Comparison of ENCODE assay signal across 20 cellular contexts in genomic region chr1:7476402-7476801, GRCh38.
DNase-seq lines count a peak whose midpoint lies in the region; FAIRE-seq and TF ChIP-seq lines count a peak whose summit lies in the region.
"Had no signal": no experiment of that assay in that cellular context is flagged by ENCODE, and none has a peak within 500 bp of the region (broad histone marks: within the 10 kb centered on the region; RNA-seq: fewer than 3 reads in every experiment).

No MANE protein-coding gene starts in this region.

- no peak overlapping the region for H3K9ac ChIP-seq in trophoblast cell (ENCODE audit: low read length)
- H3K9ac ChIP-seq: BLaER1 had no signal

- DNase-seq in RWPE1 (ENCODE audit: low spot score) (no peak), bronchial epithelial cell (ENCODE audit: low read depth) (no peak), trophoblast cell (no peak), NCI-H1417 treated with DMSO at 0.1 percent for 48 hours (lab: John Stamatoyannopoulos, UW) (no peak), DMS153 (lab: John Stamatoyannopoulos, UW) (no peak), SJCRH30 (no peak)
- DNase-seq: CD4-positive, CD25-positive, alpha-beta regulatory T cell; CD8-positive, alpha-beta T cell; DMS 273 treated with DMSO at 0.1 percent for 48 hours; DMS53; GF-D8; GOT3; HFFc6 had no signal

- no peak overlapping the region for H4K8ac ChIP-seq in trophoblast cell (ENCODE audit: low read depth, low read length)

- no peak overlapping the region for H3K4ac ChIP-seq in trophoblast cell (ENCODE audit: low read depth, low read length)

- H3K9me3 ChIP-seq in trophoblast cell (ENCODE audit: insufficient read depth, low read depth, low read length) (peaks cover 8% of the 10 kb centered on the region), SJCRH30 (replicated peaks) (no peaks in the 10 kb centered on the region)
- H3K9me3 ChIP-seq: BLaER1, HAP-1 had no signal

- H3K4me3 ChIP-seq in bronchial epithelial cell (ENCODE audit: low read depth, low read length) (no peak overlapping the region), trophoblast cell (ENCODE audit: low read depth, low read length) (peak overlapping the region; percentile 18), SJCRH30 (no peak overlapping the region)
- H3K4me3 ChIP-seq: BLaER1, HAP-1 had no signal

- H3K79me2 ChIP-seq in trophoblast cell (ENCODE audit: control insufficient read depth, insufficient read depth, low read length, poor library complexity): no peaks in the 10 kb centered on the region

- WGBS in trophoblast cell (ENCODE audit: extremely low coverage, insufficient coverage, insufficient read length): no CpG with 5 or more reads among the region's 2 CpGs

- H3K23ac ChIP-seq in trophoblast cell (ENCODE audit: low read length): no peak overlapping the region

- peaks cover 7% of the 10 kb centered on the region for H3K27me3 ChIP-seq in bronchial epithelial cell (ENCODE audit: control insufficient read depth, insufficient read depth, low read length)
- no peaks in the 10 kb centered on the region for H3K27me3 ChIP-seq in trophoblast cell (ENCODE audit: insufficient read depth, low read length)
- no peaks in the 10 kb centered on the region; the same call in 1 of the 2 replicates for H3K27me3 ChIP-seq in SJCRH30
- H3K27me3 ChIP-seq: BLaER1 had no signal

- H3K27ac ChIP-seq in RWPE1 (peak overlapping the region; percentile 54; the same call in 1 of the 2 replicates), trophoblast cell (ENCODE audit: low read depth, low read length) (no peak overlapping the region), SJCRH30 (no peak overlapping the region)
- H3K27ac ChIP-seq: BLaER1, C4-2B had no signal

- H4K91ac ChIP-seq in trophoblast cell (ENCODE audit: low read depth, low read length): no peak overlapping the region

- H4K12ac ChIP-seq in trophoblast cell (ENCODE audit: low read depth, low read length): no peak overlapping the region

- H2BK5ac ChIP-seq in trophoblast cell (ENCODE audit: low read depth, low read length, poor library complexity): no peak overlapping the region

- CTCF ChIA-PET in RWPE1 (lab: Yijun Ruan, JAX): no interaction called here

- H2BK120ac ChIP-seq in trophoblast cell (ENCODE audit: insufficient read depth, low read length, poor library complexity): no peak overlapping the region

- POLR2A ChIA-PET in RWPE1 (lab: Yijun Ruan, JAX; ENCODE audit: low non-redundant PET): no interaction called here

- no peak overlapping the region for H3K18ac ChIP-seq in trophoblast cell (ENCODE audit: low read length)

- H3K79me1 ChIP-seq in trophoblast cell (ENCODE audit: low read length): peaks cover 3% of the 10 kb centered on the region

- no peak overlapping the region for H2BK12ac ChIP-seq in trophoblast cell (ENCODE audit: low read length)

- TF ChIP-seq CTCF in RWPE1 (conservative IDR thresholded peaks at IDR 0.05; ENCODE audit: low read depth): no peak
- TF ChIP-seq CTCF in bronchial epithelial cell (IDR thresholded peaks at IDR 0.05; ENCODE audit: insufficient read depth, low read length, severe bottlenecking): no peak

- H3K4me1 ChIP-seq in trophoblast cell (ENCODE audit: control insufficient read depth in 1 of 2, insufficient read depth in 2 of 2, low read length in 2 of 2) (peaks cover 6 to 12% of the 10 kb centered on the region in 2 experiments), SJCRH30 (peaks cover 6% of the 10 kb centered on the region)
- H3K4me1 ChIP-seq: HAP-1 had no signal

- no peak overlapping the region for H2AK5ac ChIP-seq in trophoblast cell (ENCODE audit: low read length)

- peak; percentile 83 for FAIRE-seq in bronchial epithelial cell (lab: Jason Lieb, UNC)
- FAIRE-seq: D721Med, GM12891, GM18507, H54 had no signal

- H3K36me3 ChIP-seq in bronchial epithelial cell (ENCODE audit: control insufficient read depth, insufficient read depth, low read length): no peaks in the 10 kb centered on the region
- no peaks in the 10 kb centered on the region for H3K36me3 ChIP-seq in trophoblast cell (ENCODE audit: control insufficient read depth in 1 of 2, insufficient read depth in 2 of 2, low read length in 2 of 2)
- no peaks in the 10 kb centered on the region for H3K36me3 ChIP-seq in SJCRH30
- H3K36me3 ChIP-seq: BLaER1, HAP-1 had no signal

- no peak overlapping the region for H3K4me2 ChIP-seq in trophoblast cell (ENCODE audit: low read length)
- H3K4me2 ChIP-seq: BLaER1 had no signal

- no peak overlapping the region for H3K14ac ChIP-seq in trophoblast cell (ENCODE audit: low read length)

- H2AFZ ChIP-seq in trophoblast cell (ENCODE audit: insufficient read depth, low read length, poor library complexity): no peak overlapping the region
